8 cellular contexts compared by ENCODE assay signal in genomic region chr17:51120357-51120738, GRCh38. TPM values are rescaled to one million over a fixed set of nuclear protein-coding genes. Genes with fewer than 3 reads are reported as not detected.
A peak's percentile ranks its signal among the peaks of the same experiment; 100 is the strongest.
DNase-seq lines count a peak whose midpoint lies in the region; ATAC-seq and TF ChIP-seq lines count a peak whose summit lies in the region.

No MANE protein-coding gene starts in this region.

- DNase-seq in DMS153 (lab: John Stamatoyannopoulos, UW) (peak; percentile 35), T-helper 1 cell (peak in 4 of 5 donors; percentile 37 to 65 (median 43)), choroid plexus epithelial cell (ENCODE audit: low read depth) (peak; percentile 47), lower leg skin (ENCODE audit: low spot score in 2 of 2) (no peak), middle frontal gyrus (ENCODE audit: extremely low spot score, low spot score) (no peak)
- DNase-seq in stimulated activated effector memory CD8-positive, alpha-beta T cell treated with anti-CD3 and anti-CD28 coated beads, Interleukin-12 subunit alpha, Interleukin-12 subunit beta, amount 100 ng/mL, for 72 hours (ENCODE audit: low spot score in 2 of 2): no peak

- H3K4me3 Mint-ChIP-seq in stimulated activated effector memory CD8-positive, alpha-beta T cell treated with anti-CD3 and anti-CD28 coated beads, Interleukin-12 subunit alpha, Interleukin-12 subunit beta, amount 100 ng/mL, for 72 hours: peak overlapping the region; percentile 91

- H3K4me3 ChIP-seq in choroid plexus epithelial cell (ENCODE audit: low read depth, low read length) (peak overlapping the region; percentile 95), lower leg skin (ENCODE audit: low read depth, poor library complexity, severe bottlenecking) (peak overlapping the region; percentile 98)

- peaks cover 53% of the 10 kb centered on the region for H3K4me1 Mint-ChIP-seq in stimulated activated effector memory CD8-positive, alpha-beta T cell treated with anti-CD3 and anti-CD28 coated beads, Interleukin-12 subunit alpha, Interleukin-12 subunit beta, amount 100 ng/mL, for 72 hours

- TF ChIP-seq CTCF in choroid plexus epithelial cell (conservative IDR thresholded peaks at IDR 0.05; ENCODE audit: low read depth, low read length) (no peak), lower leg skin (IDR thresholded peaks at IDR 0.05) (no peak)

- WGBS in lower leg skin, 2 donors: 0 to 1% methylated on average over 19 to 23 of the region's 42 CpGs

- intact Hi-C loops in lower leg skin (cut with DNase I; ENCODE audit: low total_unique reads): no loop called here

- TF ChIP-seq POLR2A in lower leg skin (IDR thresholded peaks at IDR 0.05): no peak

- H3K36me3 Mint-ChIP-seq in stimulated activated effector memory CD8-positive, alpha-beta T cell treated with anti-CD3 and anti-CD28 coated beads, Interleukin-12 subunit alpha, Interleukin-12 subunit beta, amount 100 ng/mL, for 72 hours: peaks cover 29% of the 10 kb centered on the region

- peak; percentile 28 for ATAC-seq in GM19463 (IDR thresholded peaks at IDR 0.05; ENCODE audit: unreplicated experiment)
- peak; percentile 4 for ATAC-seq in HG03565 (IDR thresholded peaks at IDR 0.05; ENCODE audit: unreplicated experiment)
- peak; percentile 76 for ATAC-seq in stimulated activated effector memory CD8-positive, alpha-beta T cell treated with anti-CD3 and anti-CD28 coated beads, Interleukin-12 subunit alpha, Interleukin-12 subunit beta, amount 100 ng/mL, for 72 hours

- no peaks in the 10 kb centered on the region for H3K9me3 Mint-ChIP-seq in stimulated activated effector memory CD8-positive, alpha-beta T cell treated with anti-CD3 and anti-CD28 coated beads, Interleukin-12 subunit alpha, Interleukin-12 subunit beta, amount 100 ng/mL, for 72 hours

- H3K27ac Mint-ChIP-seq in stimulated activated effector memory CD8-positive, alpha-beta T cell treated with anti-CD3 and anti-CD28 coated beads, Interleukin-12 subunit alpha, Interleukin-12 subunit beta, amount 100 ng/mL, for 72 hours: peak overlapping the region; percentile 97

RNA-seq across cellular contexts. Expression of gene SPAG9, which starts 0.3 kb away (rescaled TPM):
- 100 to 1,000 TPM in 1 of 4 donors, 10 to 100 TPM in 3; 63.7 to 106 (median 69.3) TPM for total RNA-seq in lower leg skin

RNA-seq across cellular contexts. Expression of gene NME1, which starts 33.0 kb away (rescaled TPM):
- 10 to 100 TPM; 18.1 to 42.8 (median 27.0) TPM for total RNA-seq in lower leg skin

RNA-seq across cellular contexts. Expression of gene NME2, which starts 45.9 kb away (rescaled TPM):
- 100 to 1,000 TPM; 338 to 534 (median 488) TPM for total RNA-seq in lower leg skin

Comparison
In these comparisons a context has a peak if more than half of its experiments do, and no peak if none do; other contexts are left out.
1. DNase-seq: peak in DMS153 (single experiment), T-helper 1 cell (4 of 5) and choroid plexus epithelial cell (single experiment); none in lower leg skin (0 of 2), stimulated activated effector memory CD8-positive, alpha-beta T cell treated with anti-CD3 and anti-CD28 coated beads, Interleukin-12 subunit alpha, Interleukin-12 subunit beta, amount 100 ng/mL, for 72 hours (0 of 2) and middle frontal gyrus (single experiment).
2. ATAC-seq: peak in every context shown above with its lines; median percentile 76 in stimulated activated effector memory CD8-positive, alpha-beta T cell treated with anti-CD3 and anti-CD28 coated beads, Interleukin-12 subunit alpha, Interleukin-12 subunit beta, amount 100 ng/mL, for 72 hours; 28 in GM19463; 4 in HG03565.